In genomic region chr9:115022760-115023434, GRCh38 we compare ENCODE assay signal across 17 cellular contexts.
DNase-seq lines count a peak whose midpoint lies in the region; ATAC-seq and TF ChIP-seq lines count a peak whose summit lies in the region.
"Had no signal": no experiment of that assay in that cellular context is flagged by ENCODE, and none has a peak within 500 bp of the region (broad histone marks: within the 10 kb centered on the region; RNA-seq: fewer than 3 reads in every experiment).

No MANE protein-coding gene starts in this region.

- peaks cover 77% of the 10 kb centered on the region for H3K36me3 ChIP-seq in SJCRH30
- H3K36me3 ChIP-seq: adrenal gland had no signal

- H3K27me3 Mint-ChIP-seq in activated CD8-positive, alpha-beta memory T cell treated with anti-CD3 and anti-CD28 coated beads, Interleukin-2, amount 10 ng/mL, durations not matched to agents 7 days and 5 days: peaks cover 22% of the 10 kb centered on the region
- H3K27me3 Mint-ChIP-seq: activated CD4-positive, alpha-beta T cell treated with anti-CD3 and anti-CD28 coated beads for 36 hours had no signal

- H3K27me3 ChIP-seq in SJCRH30: no peaks in the 10 kb centered on the region
- H3K27me3 ChIP-seq: adrenal gland had no signal

- ATAC-seq in activated CD8-positive, alpha-beta memory T cell treated with anti-CD3 and anti-CD28 coated beads, Interleukin-2, amount 10 ng/mL, durations not matched to agents 7 days and 5 days: no peak
- ATAC-seq in GM21825 (IDR thresholded peaks at IDR 0.05; ENCODE audit: unreplicated experiment): no peak
- ATAC-seq: activated CD4-positive, alpha-beta T cell treated with anti-CD3 and anti-CD28 coated beads for 36 hours; Panc1; psoas muscle had no signal

- H3K27ac Mint-ChIP-seq in activated CD8-positive, alpha-beta memory T cell treated with anti-CD3 and anti-CD28 coated beads, Interleukin-2, amount 10 ng/mL, durations not matched to agents 7 days and 5 days: no peak overlapping the region
- H3K27ac Mint-ChIP-seq: activated CD4-positive, alpha-beta T cell treated with anti-CD3 and anti-CD28 coated beads for 36 hours had no signal

- H3K4me1 ChIP-seq in SJCRH30: peaks cover 5% of the 10 kb centered on the region; the same call in 1 of the 2 replicates
- H3K4me1 ChIP-seq: adrenal gland, psoas muscle had no signal

- no peaks in the 10 kb centered on the region for H3K36me3 Mint-ChIP-seq in activated CD8-positive, alpha-beta memory T cell treated with anti-CD3 and anti-CD28 coated beads, Interleukin-2, amount 10 ng/mL, durations not matched to agents 7 days and 5 days

- DNase-seq in GM04503 (ENCODE audit: low read depth) (peak; percentile 94), SJCRH30 (peak; percentile 28 to 59), fibroblast of pulmonary artery (ENCODE audit: low read depth) (peak; percentile 36), stromal cell of bone marrow (ENCODE audit: low read depth) (peak; percentile 68), cerebellum (ENCODE audit: low spot score) (no peak)
- DNase-seq in activated CD8-positive, alpha-beta memory T cell treated with anti-CD3 and anti-CD28 coated beads, Interleukin-2, amount 10 ng/mL, durations not matched to agents 7 days and 5 days: no peak
- DNase-seq: activated CD4-positive, alpha-beta T cell treated with anti-CD3 and anti-CD28 coated beads for 36 hours; activated T-cell treated with anti-CD3 and anti-CD28 coated beads, Interleukin-2, amount 50 U/mL, for 48 hours; adrenal gland; COR-L47; effector CD8-positive, alpha-beta T cell; NCI-H1417 treated with DMSO at 0.1 percent for 48 hours; NCI-H510A treated with DMSO at 0.1 percent for 48 hours; psoas muscle; stimulated activated CD4-positive, alpha-beta T cell treated with anti-CD3 and anti-CD28 coated beads, Interleukin-4, amount 100 ng/mL, for 1 hour had no signal

- no peaks in the 10 kb centered on the region for H3K9me3 Mint-ChIP-seq in activated CD8-positive, alpha-beta memory T cell treated with anti-CD3 and anti-CD28 coated beads, Interleukin-2, amount 10 ng/mL, durations not matched to agents 7 days and 5 days (ENCODE audit: low read depth)

- H3K9me3 ChIP-seq in SJCRH30 (replicated peaks): no peaks in the 10 kb centered on the region
- H3K9me3 ChIP-seq: adrenal gland, psoas muscle had no signal

- TF ChIP-seq CTCF in fibroblast of pulmonary artery (IDR thresholded peaks at IDR 0.05; ENCODE audit: low read length, missing control alignments): no peak

- H3K4me3 Mint-ChIP-seq in activated CD8-positive, alpha-beta memory T cell treated with anti-CD3 and anti-CD28 coated beads, Interleukin-2, amount 10 ng/mL, durations not matched to agents 7 days and 5 days: no peak overlapping the region
- H3K4me3 Mint-ChIP-seq: activated CD4-positive, alpha-beta T cell treated with anti-CD3 and anti-CD28 coated beads for 36 hours had no signal

- CTCF ChIA-PET in activated CD8-positive, alpha-beta memory T cell treated with anti-CD3 and anti-CD28 coated beads, Interleukin-2, amount 10 ng/mL, durations not matched to agents 7 days and 5 days (lab: Charles Lee): interaction anchor here (1.1 to 1.2 kb wide), 2 partner anchors 8 to 13 kb away, joined by 3 to 5 read pairs; no protein-coding TSS in a partner anchor

- H3K4me3 ChIP-seq in SJCRH30 (no peak overlapping the region), fibroblast of pulmonary artery (replicated peaks; ENCODE audit: low read depth, low read length) (no peak overlapping the region)
- H3K4me3 ChIP-seq: adrenal gland, psoas muscle had no signal

- peaks cover 2% of the 10 kb centered on the region for H3K4me1 Mint-ChIP-seq in activated CD8-positive, alpha-beta memory T cell treated with anti-CD3 and anti-CD28 coated beads, Interleukin-2, amount 10 ng/mL, durations not matched to agents 7 days and 5 days

- H3K27ac ChIP-seq in SJCRH30: no peak overlapping the region
- H3K27ac ChIP-seq: adrenal gland, psoas muscle had no signal

Comparison
In these comparisons a context has a peak if more than half of its experiments do, and no peak if none do; other contexts are left out.
1. DNase-seq: peak in GM04503 (single experiment), SJCRH30 (2 of 2), fibroblast of pulmonary artery (single experiment) and stromal cell of bone marrow (single experiment); none in activated CD8-positive, alpha-beta memory T cell treated with anti-CD3 and anti-CD28 coated beads, Interleukin-2, amount 10 ng/mL, durations not matched to agents 7 days and 5 days (single experiment) and cerebellum (single experiment).